ENCODE assay signal across 2 cellular contexts in genomic region chr5:9513825-9514224, GRCh38.
TF ChIP-seq lines count a peak whose summit lies in the region.

No MANE protein-coding gene starts in this region.

TF ChIP-seq in liver, 16 proteins besides CTCF, POLR2A, EP300 and RAD21 (continued from another document):
- no peak for TF ChIP-seq ZBTB33 (IDR thresholded peaks at IDR 0.05)
- TF ChIP-seq REST (IDR thresholded peaks at IDR 0.05), result no peak
- no peak for TF ChIP-seq HNF4G (IDR thresholded peaks at IDR 0.05)
- TF ChIP-seq SP1 (IDR thresholded peaks at IDR 0.05), result no peak
- no peak for TF ChIP-seq NR2F2 (IDR thresholded peaks at IDR 0.05)
- no peak for TF ChIP-seq HNF4A (conservative IDR thresholded peaks at IDR 0.05)
- TF ChIP-seq TAF1 (conservative IDR thresholded peaks at IDR 0.05), result no peak

TF ChIP-seq in HepG2, 621 proteins besides CTCF, POLR2A, EP300 and RAD21 (continued from another document):
- TF ChIP-seq ZBTB4 (CRISPR knock-in tag; IDR thresholded peaks at IDR 0.05; ENCODE audit: borderline replicate concordance), result no peak
- no peak for TF ChIP-seq ARID3A (IDR thresholded peaks at IDR 0.05; ENCODE audit: low read depth, low read length)
- TF ChIP-seq SIX1 (CRISPR knock-in tag; IDR thresholded peaks at IDR 0.05; ENCODE audit: borderline replicate concordance), result no peak
- TF ChIP-seq ISL2 (CRISPR knock-in tag; IDR thresholded peaks at IDR 0.05), result no peak
- TF ChIP-seq SATB2 (CRISPR knock-in tag; IDR thresholded peaks at IDR 0.05), result no peak
- TF ChIP-seq ZNF577 (CRISPR knock-in tag; IDR thresholded peaks at IDR 0.05; ENCODE audit: borderline replicate concordance, low read depth), result no peak
- no peak for TF ChIP-seq GATA4 (IDR thresholded peaks at IDR 0.05; ENCODE audit: borderline replicate concordance, low read depth)
- TF ChIP-seq ZNF383 (CRISPR knock-in tag; IDR thresholded peaks at IDR 0.05; ENCODE audit: borderline replicate concordance), result no peak
